In the genomic region with DNA sequence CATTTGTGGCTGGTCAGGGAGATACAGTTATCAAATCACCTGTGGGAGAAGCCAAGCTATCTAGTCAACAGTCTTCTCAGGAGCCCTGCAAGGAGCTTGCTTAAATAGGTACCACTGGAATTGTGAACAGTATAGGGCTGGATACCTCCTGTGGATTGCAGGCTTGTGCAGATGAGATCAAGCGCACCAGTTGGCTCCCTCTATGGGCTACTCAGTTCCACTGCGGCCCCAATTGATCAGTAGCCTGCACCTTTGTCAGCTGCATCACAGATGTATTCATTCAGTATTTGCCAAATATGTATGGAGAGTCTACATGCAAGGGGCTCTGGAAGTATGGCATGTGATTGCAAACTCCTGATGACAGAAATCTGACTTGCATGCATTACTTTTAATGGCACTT, we compare ENCODE assay signal across 10 cellular contexts. TPM values are rescaled to one million over a fixed set of nuclear protein-coding genes. Genes with fewer than 3 reads are reported as not detected.
DNase-seq lines count a peak whose midpoint lies in the region; ATAC-seq and TF ChIP-seq lines count a peak whose summit lies in the region.
"Had no signal": no experiment of that assay in that cellular context is flagged by ENCODE, and none has a peak within 500 bp of the region (broad histone marks: within the 10 kb centered on the region; RNA-seq: fewer than 3 reads in every experiment).

No MANE protein-coding gene starts in this region.

- no peak for TF ChIP-seq POLR2A in gastroesophageal sphincter (IDR thresholded peaks at IDR 0.05)

- ATAC-seq in Panc1 (peak; percentile 86), GM18519 (IDR thresholded peaks at IDR 0.05; ENCODE audit: low FRiP score, unreplicated experiment) (no peak), gastroesophageal sphincter (no peak)

- H3K9me3 Mint-ChIP-seq in CD8-positive, alpha-beta memory T cell = no peaks in the 10 kb centered on the region

- 40% methylated on average over 1 of the region's 2 CpGs for WGBS in gastroesophageal sphincter (ENCODE audit: low coverage in 1 of 2), 2 donors

- H3K36me3 ChIP-seq in Panc1 (ENCODE audit: control insufficient read depth, insufficient read depth, low read length) = no peaks in the 10 kb centered on the region
- no peaks in the 10 kb centered on the region for H3K36me3 ChIP-seq in CD8-positive, alpha-beta memory T cell (ENCODE audit: insufficient read depth, low read length)
- H3K36me3 ChIP-seq in gastroesophageal sphincter = no peaks in the 10 kb centered on the region

- POLR2A ChIA-PET in Panc1 (lab: Charles Lee) = no interaction called here
- POLR2A ChIA-PET in CD8-positive, alpha-beta memory T cell (lab: Charles Lee) = no interaction called here

- no TSS peak for BruUV-seq in Panc1 (replicated peaks; lab: Mats Ljungman, UMichigan)

- no peaks in the 10 kb centered on the region for H3K9me3 ChIP-seq in Panc1 (ENCODE audit: control insufficient read depth, insufficient read depth, low read depth, low read length)
- no peaks in the 10 kb centered on the region for H3K9me3 ChIP-seq in CD8-positive, alpha-beta memory T cell (ENCODE audit: low read length)
- H3K9me3 ChIP-seq in gastroesophageal sphincter = no peaks in the 10 kb centered on the region

- TF ChIP-seq CTCF in Panc1 (IDR thresholded peaks at IDR 0.05) (peak; percentile 68), gastroesophageal sphincter (IDR thresholded peaks at IDR 0.05) (peak in 1 of 4 experiments; percentile 28)

- no peaks in the 10 kb centered on the region for H3K27me3 ChIP-seq in Panc1 (ENCODE audit: control insufficient read depth, insufficient read depth, low read length)
- H3K27me3 ChIP-seq in CD8-positive, alpha-beta memory T cell (ENCODE audit: insufficient read depth, low read length, poor library complexity, severe bottlenecking) = no peaks in the 10 kb centered on the region
- H3K27me3 ChIP-seq in gastroesophageal sphincter = no peaks in the 10 kb centered on the region

- H3K27me3 Mint-ChIP-seq in CD8-positive, alpha-beta memory T cell = peaks cover 0 to under 1% of the 10 kb centered on the region in 2 donors

- no peaks in the 10 kb centered on the region for H3K36me3 Mint-ChIP-seq in CD8-positive, alpha-beta memory T cell

- no peak for TF ChIP-seq EP300 in gastroesophageal sphincter (IDR thresholded peaks at IDR 0.05)

- in situ Hi-C loops in Panc1 (cut with HindIII; ENCODE audit: low pct_unique_long_range_greater_than_20kb, low sequenced_read_pairs) = no loop called here

- no peaks in the 10 kb centered on the region for H3K4me1 ChIP-seq in Panc1 (ENCODE audit: control insufficient read depth, insufficient read depth, low read length)
- no peaks in the 10 kb centered on the region for H3K4me1 ChIP-seq in CD8-positive, alpha-beta memory T cell (ENCODE audit: insufficient read depth, low read length)
- H3K4me1 ChIP-seq in gastroesophageal sphincter = no peaks in the 10 kb centered on the region

- CTCF ChIA-PET in Panc1 (lab: Charles Lee) = interaction anchor here (1.4 kb wide), 1 partner anchor 181 kb away, joined by 3 read pairs; no protein-coding TSS in a partner anchor
- CTCF ChIA-PET in CD8-positive, alpha-beta memory T cell (lab: Charles Lee) = no interaction called here

- H3K4me3 ChIP-seq in Panc1 (ENCODE audit: low read depth in 2 of 2, low read length in 2 of 2) = no peak overlapping the region
- no peak overlapping the region for H3K4me3 ChIP-seq in CD8-positive, alpha-beta memory T cell (ENCODE audit: low read length)
- no peak overlapping the region for H3K4me3 ChIP-seq in gastroesophageal sphincter

- intact Hi-C loops in Panc1 (cut with micrococcal nuclease; ENCODE audit: unreplicated experiment) = loop anchor here (10.0 kb wide), 1 partner anchor 627 kb away; a partner anchor contains a TSS

- H3K27ac Mint-ChIP-seq in CD8-positive, alpha-beta memory T cell = no peak overlapping the region

- H3K27ac ChIP-seq in Panc1 (ENCODE audit: low read length) (no peak overlapping the region), gastroesophageal sphincter (no peak overlapping the region)
- H3K27ac ChIP-seq in CD8-positive, alpha-beta memory T cell (ENCODE audit: low read depth, low read length) = no peak overlapping the region

- DNase-seq in COLO829 (ENCODE audit: low spot score) (peak; percentile 7), HCEC 1CT (peak; percentile 26), Panc1 (ENCODE audit: low read depth, low spot score) (peak; percentile 1), iPS-NIHi7 (ENCODE audit: extremely low spot score) (peak; percentile 77), NCI-H2081 treated with DMSO at 0.1 percent for 48 hours (lab: John Stamatoyannopoulos, UW) (no peak)
- no peak for DNase-seq in CD8-positive, alpha-beta memory T cell
- DNase-seq: SHP77 treated with DMSO at 0.1 percent for 48 hours had no signal

- H3K4me3 Mint-ChIP-seq in CD8-positive, alpha-beta memory T cell = no peak overlapping the region

- no peaks in the 10 kb centered on the region for H3K4me1 Mint-ChIP-seq in CD8-positive, alpha-beta memory T cell

RNA-seq across cellular contexts. Expression of a gene that starts 28.6 kb away (rescaled TPM):
- total RNA-seq in Panc1 (2021; ENCODE audit: unreplicated experiment) = not detected
- not detected for polyA plus RNA-seq in Panc1 (2012; ENCODE audit: insufficient read length)
- not detected for total RNA-seq in CD8-positive, alpha-beta memory T cell
- polyA plus RNA-seq in CD8-positive, alpha-beta memory T cell = not detected
- not detected for total RNA-seq in gastroesophageal sphincter
- total RNA-seq: frontal cortex had no signal

Comparison
In these comparisons a context has a peak if more than half of its experiments do, and no peak if none do; other contexts are left out.
1. DNase-seq: peak in COLO829 (single experiment), HCEC 1CT (single experiment), Panc1 (single experiment) and iPS-NIHi7 (single experiment); none in CD8-positive, alpha-beta memory T cell (0 of 5) and NCI-H2081 treated with DMSO at 0.1 percent for 48 hours (single experiment).